ENCODE assay signal across 8 cellular contexts in genomic region chr10:61901829-61902447, GRCh38. TPM values are rescaled to one million over a fixed set of nuclear protein-coding genes. Genes with fewer than 3 reads are reported as not detected.
DNase-seq lines count a peak whose midpoint lies in the region; ATAC-seq and TF ChIP-seq lines count a peak whose summit lies in the region.

No MANE protein-coding gene starts in this region.

- ATAC-seq in HG02885 (IDR thresholded peaks at IDR 0.05; ENCODE audit: poor library complexity, unreplicated experiment) (no peak), GM18498 (IDR thresholded peaks at IDR 0.05; ENCODE audit: unreplicated experiment) (no peak), HG03571 (IDR thresholded peaks at IDR 0.05; ENCODE audit: unreplicated experiment) (no peak)

- H3K4me1 ChIP-seq in neutrophil (ENCODE audit: control insufficient read depth in 1 of 2, insufficient read depth in 1 of 2, low read depth in 1 of 2, low read length in 1 of 2): peaks cover 64 to 69% of the 10 kb centered on the region in 2 experiments

- H3K27ac ChIP-seq in WERI-Rb-1: no peak overlapping the region
- peak overlapping the region; percentile 77 for H3K27ac ChIP-seq in neutrophil

- H3K36me3 ChIP-seq in WERI-Rb-1 (no peaks in the 10 kb centered on the region), neutrophil (no peaks in the 10 kb centered on the region)

- TF ChIP-seq CTCF in WERI-Rb-1 (IDR thresholded peaks at IDR 0.05; ENCODE audit: low read depth, low read length) (no peak), fibroblast of villous mesenchyme (IDR thresholded peaks at IDR 0.05; ENCODE audit: insufficient read depth, low read depth, low read length) (no peak), neutrophil (IDR thresholded peaks at IDR 0.05) (no peak)

- no peaks in the 10 kb centered on the region for H3K9me3 ChIP-seq in WERI-Rb-1 (ENCODE audit: severe bottlenecking)
- no peaks in the 10 kb centered on the region for H3K9me3 ChIP-seq in neutrophil

- peak; percentile 14 to 32 for DNase-seq in stimulated activated CD4-positive, alpha-beta T cell treated with anti-CD3 and anti-CD28 coated beads, Interleukin-2, amount 100 ng/mL, for 24 hours
- DNase-seq in stimulated activated CD4-positive, alpha-beta T cell treated with anti-CD3 and anti-CD28 coated beads, Interleukin-2, amount 100 ng/mL, for 48 hours: no peak
- DNase-seq in WERI-Rb-1 (no peak), fibroblast of villous mesenchyme (ENCODE audit: low read depth) (peak; percentile 47)

- H3K27me3 ChIP-seq in WERI-Rb-1 (ENCODE audit: insufficient read depth, low read depth, severe bottlenecking) (no peaks in the 10 kb centered on the region), neutrophil (peaks cover 15% of the 10 kb centered on the region)

- H3K4me3 ChIP-seq in WERI-Rb-1 (ENCODE audit: low read depth, low read length): peak overlapping the region; percentile 72
- H3K4me3 ChIP-seq in fibroblast of villous mesenchyme (ENCODE audit: low read depth, low read length): peak overlapping the region; percentile 92
- peak overlapping the region; percentile 84 to 96 for H3K4me3 ChIP-seq in neutrophil (ENCODE audit: low read depth in 1 of 2, low read length in 1 of 2)

RNA-seq across cellular contexts. Expression of gene ARID5B, which starts 0.4 kb away (rescaled TPM):
- 126 and 162 TPM in 2 replicates for total RNA-seq in fibroblast of villous mesenchyme

Comparison
In these comparisons a context has a peak if more than half of its experiments do, and no peak if none do; other contexts are left out.
1. DNase-seq: peak in stimulated activated CD4-positive, alpha-beta T cell treated with anti-CD3 and anti-CD28 coated beads, Interleukin-2, amount 100 ng/mL, for 24 hours (2 of 2) and fibroblast of villous mesenchyme (single experiment); none in stimulated activated CD4-positive, alpha-beta T cell treated with anti-CD3 and anti-CD28 coated beads, Interleukin-2, amount 100 ng/mL, for 48 hours (0 of 2) and WERI-Rb-1 (single experiment).
2. Peak in every context shown above with its lines, with median percentiles within 50 percentile points of each other: H3K4me3 ChIP-seq.